Comparison of ENCODE assay signal across 14 cellular contexts in the genomic region with DNA sequence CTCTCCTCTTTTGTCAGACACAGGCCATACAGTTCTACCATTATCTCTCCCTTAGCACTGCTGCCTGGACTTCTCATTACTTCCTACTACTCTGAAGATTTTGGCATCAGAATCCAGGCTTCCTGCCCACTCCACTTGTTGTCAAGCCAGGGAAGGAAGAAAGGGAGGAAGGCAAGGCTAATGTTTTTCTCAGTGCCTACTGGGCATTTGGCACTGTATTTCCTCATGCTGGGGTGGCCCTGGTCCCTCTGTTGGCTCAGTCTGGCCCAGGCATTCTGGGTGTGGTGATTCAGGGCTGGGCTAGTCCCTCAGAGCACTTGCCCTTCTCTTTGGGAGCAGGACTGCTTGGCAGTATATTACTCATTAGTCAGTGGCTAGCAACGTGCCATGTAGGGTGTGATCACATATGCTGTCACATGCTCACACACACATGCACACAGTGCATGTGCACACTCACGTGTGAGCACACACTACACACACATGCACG. TPM values are rescaled to one million over a fixed set of nuclear protein-coding genes. Genes with fewer than 3 reads are reported as not detected.
DNase-seq lines count a peak whose midpoint lies in the region; ATAC-seq, FAIRE-seq and TF ChIP-seq lines count a peak whose summit lies in the region.
"Had no signal": no experiment of that assay in that cellular context is flagged by ENCODE, and none has a peak within 500 bp of the region (broad histone marks: within the 10 kb centered on the region; RNA-seq: fewer than 3 reads in every experiment).

No MANE protein-coding gene starts in this region.

- H3K9me3 Mint-ChIP-seq in brain = peaks cover 0 to 3% (median under 1%) of the 10 kb centered on the region in 5 experiments
- H3K9me3 Mint-ChIP-seq: naive thymus-derived CD8-positive, alpha-beta T cell had no signal

- H3K27ac Mint-ChIP-seq in brain = peak overlapping the region in 4 of 5 experiments; percentile 9 to 81 (median 14)
- H3K27ac Mint-ChIP-seq: activated naive CD8-positive, alpha-beta T cell; naive thymus-derived CD8-positive, alpha-beta T cell had no signal

- no peak overlapping the region for H3K9ac ChIP-seq in IMR-90 (ENCODE audit: low read depth, low read length)
- no peak overlapping the region for H3K9ac ChIP-seq in keratinocyte (ENCODE audit: control insufficient read depth, extremely low read depth, insufficient read depth, low read length)

- BruUV-seq in IMR-90 (replicated peaks; lab: Mats Ljungman, UMichigan) = no TSS peak

- no peak for ATAC-seq in IMR-90 (ENCODE audit: low read depth)
- ATAC-seq in GM18870 (IDR thresholded peaks at IDR 0.05; ENCODE audit: unreplicated experiment) = no peak
- ATAC-seq in GM18498 (IDR thresholded peaks at IDR 0.05; ENCODE audit: unreplicated experiment) = no peak
- ATAC-seq: naive thymus-derived CD8-positive, alpha-beta T cell had no signal

- H2BK5ac ChIP-seq in IMR-90 (ENCODE audit: low read depth, low read length, poor library complexity, severe bottlenecking) = no peak overlapping the region

- H4K20me1 ChIP-seq in IMR-90 (ENCODE audit: insufficient read depth, low read length) (no peaks in the 10 kb centered on the region; the same call in 1 of the 2 replicates), keratinocyte (ENCODE audit: control insufficient read depth, extremely low read depth, insufficient read depth, low read length) (no peaks in the 10 kb centered on the region)

- H2AK5ac ChIP-seq in IMR-90 (ENCODE audit: low read depth, low read length) = no peak overlapping the region

- DNase-seq in IMR-90 (no peak), keratinocyte (ENCODE audit: low read depth, low spot score) (peak; percentile 60), substantia nigra (lab: John Stamatoyannopoulos, UW) (peak in 25 of 49 donors; percentile 4 to 61 (median 27)), iPS-NIHi11 (ENCODE audit: low spot score) (no peak), HPDE6-E6E7 (ENCODE audit: extremely low spot score) (no peak)
- DNase-seq: foreskin melanocyte; naive thymus-derived CD8-positive, alpha-beta T cell; NCI-H524 treated with DMSO at 0.1 percent for 48 hours; RPMI8226 had no signal

- H3K9me1 ChIP-seq in IMR-90 (ENCODE audit: insufficient read depth, low read length) (peaks cover 2% of the 10 kb centered on the region; the same call in 1 of the 2 replicates), keratinocyte (ENCODE audit: control insufficient read depth, extremely low read depth, insufficient read depth, low read length) (no peaks in the 10 kb centered on the region)

- no peak overlapping the region for H3K14ac ChIP-seq in IMR-90 (replicated peaks; ENCODE audit: low read depth, low read length)

- H3K23ac ChIP-seq in IMR-90 (ENCODE audit: low read depth, low read length) = no peak overlapping the region

- H4K8ac ChIP-seq in IMR-90 (ENCODE audit: low read depth in 2 of 2, low read length in 2 of 2) = no peak overlapping the region

- no peak overlapping the region for H4K5ac ChIP-seq in IMR-90 (ENCODE audit: low read depth, low read length)

- intact Hi-C loops in IMR-90 (cut with micrococcal nuclease) = no loop called here

- POLR2A ChIA-PET in IMR-90 (lab: Charles Lee; ENCODE audit: unreplicated experiment) = no interaction called here

- peaks cover 31% of the 10 kb centered on the region for H3K4me1 Mint-ChIP-seq in brain

- peaks cover under 1% of the 10 kb centered on the region; the same call in 1 of the 2 replicates for H3K4me1 ChIP-seq in IMR-90 (ENCODE audit: control insufficient read depth, insufficient read depth, low read length)
- H3K4me1 ChIP-seq in keratinocyte (ENCODE audit: control insufficient read depth, extremely low read depth, insufficient read depth, low read length) = peaks cover 21% of the 10 kb centered on the region

- peaks cover 4% of the 10 kb centered on the region for H3K36me3 Mint-ChIP-seq in brain
- H3K36me3 Mint-ChIP-seq: activated naive CD8-positive, alpha-beta T cell; naive thymus-derived CD8-positive, alpha-beta T cell had no signal

- no peak overlapping the region for H2BK15ac ChIP-seq in IMR-90 (ENCODE audit: low read depth, low read length)

- dilution Hi-C loops in IMR-90 (cut with HindIII; ENCODE audit: low sequenced_read_pairs, unreplicated experiment) = no loop called here
- dilution Hi-C loops in keratinocyte (cut with MboI; ENCODE audit: extremely low pct_ligation_motif_present, low sequenced_read_pairs) = no loop called here

- TF ChIP-seq CTCF in IMR-90 (conservative IDR thresholded peaks at IDR 0.05; ENCODE audit: low read depth, low read length) (no peak), brain (conservative IDR thresholded peaks at IDR 0.05) (no peak), keratinocyte (optimal IDR thresholded peaks at IDR 0.05 in 1 of 3, IDR thresholded peaks at IDR 0.05 in 1 of 3, conservative IDR thresholded peaks at IDR 0.05 in 1 of 3; ENCODE audit: extremely low read depth in 1 of 3, insufficient read depth in 2 of 3, low read length in 3 of 3) (no peak)

- in situ Hi-C loops in IMR-90 (cut with MboI; ENCODE audit: low sequenced_read_pairs) = no loop called here

- CTCF ChIA-PET in IMR-90 (lab: Yijun Ruan, JAX) = interaction anchor here (0.6 kb wide), 1 partner anchor 16 kb away, joined by 4 read pairs; no protein-coding TSS in a partner anchor

- H3K56ac ChIP-seq in IMR-90 (ENCODE audit: extremely low read depth, insufficient read depth, low read length) = no peak overlapping the region

- no peaks in the 10 kb centered on the region for H3K27me3 Mint-ChIP-seq in brain
- H3K27me3 Mint-ChIP-seq: activated naive CD8-positive, alpha-beta T cell; naive thymus-derived CD8-positive, alpha-beta T cell had no signal

- H3K27ac ChIP-seq in IMR-90 (ENCODE audit: insufficient read depth, low read length) (no peak overlapping the region), keratinocyte (ENCODE audit: control insufficient read depth, insufficient read depth, low read length) (peak overlapping the region; percentile 11), substantia nigra (ENCODE audit: low read depth, low read length, poor library complexity, severe bottlenecking) (no peak overlapping the region)

- H2AFZ ChIP-seq in IMR-90 (replicated peaks; ENCODE audit: low read length, poor library complexity) = no peak overlapping the region
- no peak overlapping the region for H2AFZ ChIP-seq in keratinocyte (ENCODE audit: control insufficient read depth, low read length)

- no peak overlapping the region for H2BK20ac ChIP-seq in IMR-90 (ENCODE audit: low read depth, low read length)

- no peak overlapping the region for H3K18ac ChIP-seq in IMR-90 (ENCODE audit: low read depth, low read length)

- H3K79me1 ChIP-seq in IMR-90 (ENCODE audit: low read depth in 1 of 2, low read length in 2 of 2) = no peaks in the 10 kb centered on the region

- 60% methylated on average over 2 of the region's 3 CpGs; no CpG with 5 or more reads in 1 of the 2 experiments for WGBS in IMR-90 (ENCODE audit: extremely low coverage in 2 of 2, insufficient read length in 1 of 2), 2 experiments

- no peak for FAIRE-seq in keratinocyte (lab: Jason Lieb, UNC)
- FAIRE-seq: islet of Langerhans had no signal

- H3K79me2 ChIP-seq in keratinocyte (ENCODE audit: control insufficient read depth, insufficient read depth, low read length) = no peaks in the 10 kb centered on the region

- TF ChIP-seq POLR2A in IMR-90 (IDR thresholded peaks at IDR 0.05; ENCODE audit: low read depth, low read length) = no peak

- peak overlapping the region; percentile 61 for H2AK9ac ChIP-seq in IMR-90 (replicated peaks; ENCODE audit: low read depth, low read length, poor library complexity)

- no peak overlapping the region for H4K91ac ChIP-seq in IMR-90 (ENCODE audit: insufficient read depth, low read depth, low read length)

- no peak overlapping the region for H3K4ac ChIP-seq in IMR-90 (ENCODE audit: low read depth, low read length)

- H3K4me3 ChIP-seq in IMR-90 (ENCODE audit: insufficient read depth, low read depth, low read length) = no peak overlapping the region
- H3K4me3 ChIP-seq in keratinocyte (ENCODE audit: control insufficient read depth in 2 of 3, extremely low read depth in 1 of 3, insufficient read depth in 2 of 3, low read depth in 1 of 3, low read length in 3 of 3) = no peak overlapping the region

- no peak for TF ChIP-seq RAD21 in IMR-90 (IDR thresholded peaks at IDR 0.05; ENCODE audit: low read length)

- H3K27me3 ChIP-seq in IMR-90 (ENCODE audit: control insufficient read depth, insufficient read depth, low read length) = peaks cover 5% of the 10 kb centered on the region; the same call in 1 of the 2 replicates
- no peaks in the 10 kb centered on the region for H3K27me3 ChIP-seq in keratinocyte (ENCODE audit: control insufficient read depth, extremely low read depth, insufficient read depth, low read length)

- H3K9me3 ChIP-seq in IMR-90 (ENCODE audit: control insufficient read depth, insufficient read depth, low read length) = no peaks in the 10 kb centered on the region
- no peaks in the 10 kb centered on the region for H3K9me3 ChIP-seq in keratinocyte (ENCODE audit: control insufficient read depth, low read depth, low read length)

- H3K4me3 Mint-ChIP-seq in brain = no peak overlapping the region
- H3K4me3 Mint-ChIP-seq: activated naive CD8-positive, alpha-beta T cell; naive thymus-derived CD8-positive, alpha-beta T cell had no signal

- H2BK120ac ChIP-seq in IMR-90 (ENCODE audit: low read depth, low read length) = no peak overlapping the region

- H3K36me3 ChIP-seq in IMR-90 (ENCODE audit: control insufficient read depth, insufficient read depth, low read length) (no peaks in the 10 kb centered on the region), keratinocyte (ENCODE audit: control insufficient read depth in 2 of 2, extremely low read depth in 1 of 2, insufficient read depth in 2 of 2, low read length in 2 of 2) (no peaks in the 10 kb centered on the region)

- H3K4me2 ChIP-seq in IMR-90 (ENCODE audit: low read depth, low read length) = no peak overlapping the region
- H3K4me2 ChIP-seq in keratinocyte (ENCODE audit: control insufficient read depth, extremely low read depth, insufficient read depth, low read depth, low read length) = no peak overlapping the region

TF ChIP-seq in IMR-90, 13 proteins besides CTCF, POLR2A, EP300 and RAD21 (continues in another document):
- TF ChIP-seq RCOR1 (IDR thresholded peaks at IDR 0.05; ENCODE audit: insufficient replicate concordance, low read length) = no peak

RNA-seq across cellular contexts. Expression of a gene that starts 52.9 kb away (rescaled TPM):
- under 0.01 TPM in 2 replicates for total RNA-seq in IMR-90 (2012; rRNA removed)
- polyA plus RNA-seq in IMR-90 (2012; rRNA removed) (0.03 and 0.04 TPM in 2 replicates), brain (ENCODE audit: insufficient read depth, low read depth, low replicate concordance) (11.8 TPM), keratinocyte (under 0.01 to 0.01 TPM (median under 0.01 TPM) in 3 replicates)
- under 0.01 and 0.02 TPM in 2 replicates for polyA plus RNA-seq in IMR-90 (2012; cell fraction: cytosol; rRNA removed)
- polyA plus RNA-seq in IMR-90 (2012; cell fraction: nucleus; rRNA removed; ENCODE audit: low replicate concordance) = 0.03 and 0.04 TPM in 2 replicates
- not detected for polyA plus RNA-seq in keratinocyte (2011; ENCODE audit: low read depth)
- polyA plus RNA-seq in keratinocyte (2011; cell fraction: cytosol; rRNA removed) = not detected in 2 replicates
- polyA plus RNA-seq in keratinocyte (2011; cell fraction: nucleus; rRNA removed) = 0.06 and 0.09 TPM in 2 replicates
- 0.02 TPM in 1 of 2 replicates, not detected in the other for polyA plus RNA-seq in keratinocyte (2012; ENCODE audit: low replicate concordance)
- polyA minus RNA-seq in keratinocyte = 0.03 to 0.26 TPM (median 0.06 TPM) in 3 replicates
- polyA minus RNA-seq in keratinocyte (2011; cell fraction: cytosol; rRNA and poly(A)+ RNA removed) = not detected
- 0.16 and 0.21 TPM in 2 replicates for polyA minus RNA-seq in keratinocyte (2011; cell fraction: nucleus; rRNA and poly(A)+ RNA removed)

Comparison
In these comparisons a context has a peak if more than half of its experiments do, and no peak if none do; other contexts are left out.
1. DNase-seq: peak in keratinocyte (single experiment) and substantia nigra (25 of 49); none in IMR-90 (single experiment), iPS-NIHi11 (single experiment) and HPDE6-E6E7 (single experiment).
2. RNA of a gene that starts 52.9 kb away (polyA plus RNA-seq): 11.8 TPM in brain (single experiment); under 0.01 to 0.04 TPM in IMR-90 and under 0.01 to 0.09 TPM in keratinocyte; every median in the first group is over 10 times any median in the second.